Comparison of ENCODE assay signal across 20 cellular contexts in the genomic region with DNA sequence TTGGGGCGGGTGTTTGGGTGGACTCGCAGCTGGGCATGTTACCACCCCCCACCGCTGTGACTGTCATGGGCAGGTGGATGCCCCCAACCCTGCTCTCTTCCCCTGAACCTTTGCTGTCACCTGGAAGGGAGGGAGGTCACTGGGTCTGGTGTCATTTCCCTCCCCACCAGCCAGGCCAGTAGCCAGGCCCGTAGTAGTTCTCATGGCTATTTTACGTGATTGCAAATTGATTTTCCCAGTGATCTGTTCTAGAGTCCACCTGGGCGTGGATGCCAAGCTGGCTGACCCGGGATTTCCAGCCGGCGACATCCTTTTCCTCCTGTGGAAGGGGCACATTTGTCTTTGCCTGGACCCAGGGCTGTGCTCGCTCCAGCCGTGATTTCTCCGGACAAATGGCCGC.
A peak's percentile ranks its signal among the peaks of the same experiment; 100 is the strongest.
DNase-seq lines count a peak whose midpoint lies in the region; ATAC-seq, FAIRE-seq and TF ChIP-seq lines count a peak whose summit lies in the region.
"Had no signal": no experiment of that assay in that cellular context is flagged by ENCODE, and none has a peak within 500 bp of the region (broad histone marks: within the 10 kb centered on the region; RNA-seq: fewer than 3 reads in every experiment).

No MANE protein-coding gene starts in this region.

- peaks cover 2% of the 10 kb centered on the region for H3K36me3 Mint-ChIP-seq in neural progenitor cell

- H3K4me3 Mint-ChIP-seq in neural progenitor cell, result no peak overlapping the region
- H3K4me3 Mint-ChIP-seq: CD4-positive, alpha-beta T cell had no signal

- peak overlapping the region; percentile 57 for H3K27ac Mint-ChIP-seq in neural progenitor cell
- H3K27ac Mint-ChIP-seq: CD4-positive, alpha-beta T cell had no signal

- no TSS peak for BruUV-seq in HepG2 (replicated peaks; lab: Mats Ljungman, UMichigan)

- H3K4me3 ChIP-seq in liver (ENCODE audit: low read depth in 1 of 3, low read length in 3 of 3), result no peak overlapping the region
- no peak overlapping the region for H3K4me3 ChIP-seq in HepG2 (replicated peaks in 1 of 3; ENCODE audit: insufficient read depth in 1 of 3, low read depth in 2 of 3, low read length in 3 of 3)
- H3K4me3 ChIP-seq in right lobe of liver, result no peak overlapping the region
- H3K4me3 ChIP-seq in neural progenitor cell, result no peak overlapping the region
- H3K4me3 ChIP-seq: A549, GM23248, HAP-1 had no signal

- POLR2A ChIA-PET in HepG2 (lab: Yijun Ruan, JAX), result no interaction called here
- POLR2A ChIA-PET in HEK293T (lab: Yijun Ruan, JAX), result no interaction called here

- no peak overlapping the region for H3K9ac ChIP-seq in liver (ENCODE audit: low read depth in 1 of 2, low read length in 2 of 2)
- H3K9ac ChIP-seq in HepG2 (ENCODE audit: insufficient read depth, low read depth, low read length), result no peak overlapping the region
- H3K9ac ChIP-seq in neural progenitor cell, result no peak overlapping the region
- H3K9ac ChIP-seq: GM23248 had no signal

- H3K27me3 Mint-ChIP-seq in neural progenitor cell (ENCODE audit: insufficient read depth, low read depth), result peaks cover 17% of the 10 kb centered on the region
- H3K27me3 Mint-ChIP-seq: CD4-positive, alpha-beta T cell had no signal

- H3K4me1 ChIP-seq in liver (ENCODE audit: control insufficient read depth in 4 of 4, insufficient read depth in 4 of 4, low read length in 3 of 4), result peaks cover 7 to 30% (median 18%) of the 10 kb centered on the region in 4 donors
- H3K4me1 ChIP-seq in HepG2 (ENCODE audit: insufficient read depth, low read length), result peaks cover 34% of the 10 kb centered on the region
- peaks cover 0 to 33% (median 10%) of the 10 kb centered on the region in 4 donors for H3K4me1 ChIP-seq in right lobe of liver
- H3K4me1 ChIP-seq in neural progenitor cell, result peaks cover 22% of the 10 kb centered on the region
- H3K4me1 ChIP-seq: A549 had no signal

- FAIRE-seq in HepG2 (lab: Jason Lieb, UNC), result no peak
- FAIRE-seq: A549, D721Med, G401.6, GM12891, GM19239 had no signal

- intact Hi-C loops in HepG2 (cut with micrococcal nuclease; ENCODE audit: unreplicated experiment) (no loop called here), right lobe of liver (cut with DNase I) (no loop called here)

- H3F3A ChIP-seq in neural progenitor cell (ENCODE audit: low read depth), result peaks cover 27% of the 10 kb centered on the region

- CTCF ChIA-PET in HepG2 (lab: Yijun Ruan, JAX; ENCODE audit: low intra/inter-chr PET ratio, low total read pairs) (no interaction called here), HEK293T (lab: Yijun Ruan, JAX) (interaction anchor here (0.6 kb wide), 1 partner anchor 54 kb away, joined by 3 read pairs; no protein-coding TSS in a partner anchor)

- TF ChIP-seq POLR2A in HepG2 (IDR thresholded peaks at IDR 0.05; ENCODE audit: insufficient read depth in 1 of 2, low read depth in 2 of 2, low read length in 2 of 2) (no peak), right lobe of liver (IDR thresholded peaks at IDR 0.05) (peak; percentile 25)

- peaks cover 58% of the 10 kb centered on the region for H3K4me1 Mint-ChIP-seq in neural progenitor cell

- H4K20me1 ChIP-seq in HepG2 (ENCODE audit: insufficient read depth, low read length) (peaks cover 11% of the 10 kb centered on the region; the same call in 1 of the 2 replicates), neural progenitor cell (ENCODE audit: low read depth) (peaks cover 11% of the 10 kb centered on the region)

- no peaks in the 10 kb centered on the region for H3K79me2 ChIP-seq in HepG2 (ENCODE audit: insufficient read depth, low read length)
- no peaks in the 10 kb centered on the region for H3K79me2 ChIP-seq in neural progenitor cell (ENCODE audit: low read depth)

- peak overlapping the region; percentile 25 to 56 for H3K27ac ChIP-seq in liver (ENCODE audit: low read depth in 1 of 2, low read length in 2 of 2)
- no peak overlapping the region for H3K27ac ChIP-seq in HepG2 (ENCODE audit: extremely low read length, insufficient read depth, low read length)
- H3K27ac ChIP-seq in right lobe of liver, result peak overlapping the region; percentile 17 to 38 (median 33)
- no peak overlapping the region for H3K27ac ChIP-seq in neural progenitor cell
- H3K27ac ChIP-seq: 22Rv1, A549, C4-2B, GM23248 had no signal

- no peaks in the 10 kb centered on the region for H3K27me3 ChIP-seq in liver (ENCODE audit: control insufficient read depth in 4 of 4, insufficient read depth in 4 of 4, low read length in 3 of 4)
- peaks cover 0 to 8% of the 10 kb centered on the region in 2 experiments; a peak in 2 of 5 replicates for H3K27me3 ChIP-seq in HepG2 (ENCODE audit: control insufficient read depth in 1 of 2, insufficient read depth in 2 of 2, low read length in 2 of 2)
- no peaks in the 10 kb centered on the region for H3K27me3 ChIP-seq in right lobe of liver
- H3K27me3 ChIP-seq in neural progenitor cell, result peaks cover 9% of the 10 kb centered on the region

- in situ Hi-C loops in HepG2 (cut with HindIII; ENCODE audit: extremely low pct_ligation_motif_present, low pct_unique_long_range_greater_than_20kb), result no loop called here

- H3K36me3 ChIP-seq in liver (ENCODE audit: control insufficient read depth in 4 of 4, insufficient read depth in 3 of 4, low read depth in 1 of 4, low read length in 3 of 4), result no peaks in the 10 kb centered on the region
- H3K36me3 ChIP-seq in HepG2 (replicated peaks in 1 of 2; ENCODE audit: control insufficient read depth in 1 of 2, insufficient read depth in 2 of 2, low read length in 2 of 2), result no peaks in the 10 kb centered on the region
- H3K36me3 ChIP-seq in right lobe of liver, result no peaks in the 10 kb centered on the region
- no peaks in the 10 kb centered on the region for H3K36me3 ChIP-seq in neural progenitor cell
- H3K36me3 ChIP-seq: HAP-1 had no signal

- peaks cover 3% of the 10 kb centered on the region for H3K9me3 Mint-ChIP-seq in neural progenitor cell
- H3K9me3 Mint-ChIP-seq: CD4-positive, alpha-beta T cell had no signal

- TF ChIP-seq CTCF in liver (IDR thresholded peaks at IDR 0.05; ENCODE audit: low read depth, low read length, missing input control), result no peak
- no peak for TF ChIP-seq CTCF in HepG2 (CRISPR knock-in tag; IDR thresholded peaks at IDR 0.05)
- no peak for TF ChIP-seq CTCF in right lobe of liver (IDR thresholded peaks at IDR 0.05)
- TF ChIP-seq CTCF in neural progenitor cell (IDR thresholded peaks at IDR 0.05), result no peak

- H2AFZ ChIP-seq in HepG2 (ENCODE audit: low read length) (no peak overlapping the region), neural progenitor cell (replicated peaks) (no peak overlapping the region)
- H2AFZ ChIP-seq: GM23248 had no signal

- TF ChIP-seq RAD21 in liver (IDR thresholded peaks at IDR 0.05) (peak in 1 of 2 donors; percentile 36), HepG2 (CRISPR knock-in tag; IDR thresholded peaks at IDR 0.05) (no peak)

- H3K4me2 ChIP-seq in HepG2 (ENCODE audit: low read depth, low read length) (no peak overlapping the region), neural progenitor cell (no peak overlapping the region)
- H3K4me2 ChIP-seq: A549 had no signal

- 41% methylated on average over 13 of the region's 13 CpGs for WGBS in liver
- WGBS in HepG2 (ENCODE audit: low lambda C conversion rate), result 79% methylated on average over 13 of the region's 13 CpGs
- 51% methylated on average over 7 of the region's 13 CpGs for WGBS in right lobe of liver (ENCODE audit: insufficient coverage, low coverage, low lambda C conversion rate, missing lambda C conversion rate)

- ATAC-seq in HepG2, result no peak
- peak; percentile 61 to 72 (median 68) for ATAC-seq in right lobe of liver
- no peak for ATAC-seq in HG03108 (IDR thresholded peaks at IDR 0.05; ENCODE audit: unreplicated experiment)
- no peak for ATAC-seq in HG02973 (IDR thresholded peaks at IDR 0.05; ENCODE audit: unreplicated experiment)
- ATAC-seq: A549 had no signal

- no peak for TF ChIP-seq EP300 in HepG2 (IDR thresholded peaks at IDR 0.05; ENCODE audit: low read depth in 2 of 2, low read length in 2 of 2)
- no peak for TF ChIP-seq EP300 in HepG2 (CRISPR knock-in tag; IDR thresholded peaks at IDR 0.05; ENCODE audit: borderline replicate concordance)

- no peaks in the 10 kb centered on the region for H3K9me3 ChIP-seq in liver (ENCODE audit: control insufficient read depth in 4 of 4, low read length in 3 of 4)
- no peaks in the 10 kb centered on the region for H3K9me3 ChIP-seq in HepG2 (ENCODE audit: low read length)
- no peaks in the 10 kb centered on the region for H3K9me3 ChIP-seq in right lobe of liver
- H3K9me3 ChIP-seq in neural progenitor cell (ENCODE audit: low read depth), result no peaks in the 10 kb centered on the region
- H3K9me3 ChIP-seq: A549, Caco-2, HAP-1 had no signal

- DNase-seq in HepG2 (ENCODE audit: low spot score), result no peak
- peak; percentile 69 to 83 (median 72) for DNase-seq in right lobe of liver
- no peak for DNase-seq in neural progenitor cell (ENCODE audit: low spot score)
- no peak for DNase-seq in NCI-H2196 (lab: John Stamatoyannopoulos, UW; ENCODE audit: unreplicated experiment)
- no peak for DNase-seq in HEK293T (ENCODE audit: extremely low spot score)
- DNase-seq: AML-193; Caco-2; CD4-positive, alpha-beta T cell; GM23248 had no signal

TF ChIP-seq in liver, 16 proteins besides CTCF, POLR2A, EP300 and RAD21 (continues in another document):
- TF ChIP-seq RXRA (IDR thresholded peaks at IDR 0.05), result peak; percentile 97 to 98
- TF ChIP-seq, protein P1, sequence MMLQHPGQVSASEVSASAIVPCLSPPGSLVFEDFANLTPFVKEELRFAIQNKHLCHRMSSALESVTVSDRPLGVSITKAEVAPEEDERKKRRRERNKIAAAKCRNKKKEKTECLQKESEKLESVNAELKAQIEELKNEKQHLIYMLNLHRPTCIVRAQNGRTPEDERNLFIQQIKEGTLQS (IDR thresholded peaks at IDR 0.05), result no peak

TF ChIP-seq in HepG2, 621 proteins besides CTCF, POLR2A, EP300 and RAD21 (continues in another document):
- TF ChIP-seq FIP1L1 (IDR thresholded peaks at IDR 0.05; ENCODE audit: borderline replicate concordance, insufficient read depth, low read depth, low read length), result no peak

TF ChIP-seq in HEK293T, 16 proteins besides CTCF, POLR2A, EP300 and RAD21 (continues in another document):
- TF ChIP-seq FOXA1 (IDR thresholded peaks at IDR 0.05), result no peak
- TF ChIP-seq, protein P2, sequence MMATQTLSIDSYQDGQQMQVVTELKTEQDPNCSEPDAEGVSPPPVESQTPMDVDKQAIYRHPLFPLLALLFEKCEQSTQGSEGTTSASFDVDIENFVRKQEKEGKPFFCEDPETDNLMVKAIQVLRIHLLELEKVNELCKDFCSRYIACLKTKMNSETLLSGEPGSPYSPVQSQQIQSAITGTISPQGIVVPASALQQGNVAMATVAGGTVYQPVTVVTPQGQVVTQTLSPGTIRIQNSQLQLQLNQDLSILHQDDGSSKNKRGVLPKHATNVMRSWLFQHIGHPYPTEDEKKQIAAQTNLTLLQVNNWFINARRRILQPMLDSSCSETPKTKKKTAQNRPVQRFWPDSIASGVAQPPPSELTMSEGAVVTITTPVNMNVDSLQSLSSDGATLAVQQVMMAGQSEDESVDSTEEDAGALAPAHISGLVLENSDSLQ (IDR thresholded peaks at IDR 0.05), result no peak
- TF ChIP-seq LEF1 (IDR thresholded peaks at IDR 0.05; ENCODE audit: borderline replicate concordance), result no peak
- no peak for TF ChIP-seq SUZ12 (IDR thresholded peaks at IDR 0.05)
- no peak for TF ChIP-seq FOXK2 (IDR thresholded peaks at IDR 0.05)
- no peak for TF ChIP-seq NFRKB (IDR thresholded peaks at IDR 0.05)
- TF ChIP-seq FOXM1 (IDR thresholded peaks at IDR 0.05; ENCODE audit: borderline replicate concordance), result no peak
- no peak for TF ChIP-seq ZNF384 (IDR thresholded peaks at IDR 0.05)

Comparison
In these comparisons a context has a peak if more than half of its experiments do, and no peak if none do; other contexts are left out.
1. H3K27ac ChIP-seq: peak in liver (2 of 2) and right lobe of liver (3 of 3); none in HepG2 (single experiment) and neural progenitor cell (single experiment).
2. ATAC-seq: peak in right lobe of liver (4 of 4); none in HepG2 (single experiment), HG03108 (single experiment) and HG02973 (single experiment).
3. DNase-seq: peak in right lobe of liver (3 of 3); none in HepG2 (single experiment), neural progenitor cell (single experiment), NCI-H2196 (single experiment) and HEK293T (single experiment).